32 cellular contexts compared by ENCODE assay signal in the genomic region with DNA sequence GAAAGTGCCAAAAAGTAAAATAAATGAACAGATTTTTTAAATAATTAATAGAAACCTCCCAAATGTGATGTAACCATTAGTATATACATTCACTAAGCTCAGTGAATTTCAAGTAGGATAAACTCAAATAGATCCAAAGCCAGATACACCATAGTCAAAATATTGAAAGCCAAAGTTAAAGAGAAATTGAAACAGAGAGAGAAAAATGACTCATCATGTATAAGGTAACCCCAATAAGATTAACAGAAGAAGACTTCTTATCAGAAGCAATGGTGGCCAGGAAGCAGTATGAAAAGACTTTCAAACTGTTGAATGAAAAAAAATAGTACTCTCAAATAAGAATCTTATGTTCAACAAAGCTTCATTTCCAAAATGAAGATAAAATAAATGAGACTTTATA.
DNase-seq lines count a peak whose midpoint lies in the region; ATAC-seq and TF ChIP-seq lines count a peak whose summit lies in the region.
"Had no signal": no experiment of that assay in that cellular context is flagged by ENCODE, and none has a peak within 500 bp of the region (broad histone marks: within the 10 kb centered on the region; RNA-seq: fewer than 3 reads in every experiment).

No MANE protein-coding gene starts in this region.

- H3K36me3 Mint-ChIP-seq in WTC11 (no peaks in the 10 kb centered on the region), type B pancreatic cell (no peaks in the 10 kb centered on the region)
- H3K36me3 Mint-ChIP-seq: activated naive CD8-positive, alpha-beta T cell treated with anti-CD3 and anti-CD28 coated beads for 36 hours; CD4-positive, alpha-beta memory T cell; natural killer cell had no signal

- H3K9me3 Mint-ChIP-seq in WTC11 (no peaks in the 10 kb centered on the region), type B pancreatic cell (no peaks in the 10 kb centered on the region)
- H3K9me3 Mint-ChIP-seq: activated naive CD8-positive, alpha-beta T cell treated with anti-CD3 and anti-CD28 coated beads for 36 hours; natural killer cell had no signal

- H3K27ac Mint-ChIP-seq in WTC11 (0 out of 2 replicates have a peak overlapping the region, but pooled peaks have one; percentile 28), type B pancreatic cell (no peak overlapping the region)
- H3K27ac Mint-ChIP-seq: activated naive CD8-positive, alpha-beta T cell treated with anti-CD3 and anti-CD28 coated beads for 36 hours; B cell; CD4-positive, alpha-beta memory T cell; natural killer cell; T-helper 2 cell treated with Interferon-gamma antibody and Interleukin-4, amounts not matched to agents 5 μg/mL and 100 μg/mL, for 36 hours had no signal

- TF ChIP-seq CTCF in WTC11 (IDR thresholded peaks at IDR 0.05) (no peak), type B pancreatic cell (conservative IDR thresholded peaks at IDR 0.05) (no peak)

- ATAC-seq in GM18858 (IDR thresholded peaks at IDR 0.05; ENCODE audit: unreplicated experiment) (peak; percentile 93), GM21786 (IDR thresholded peaks at IDR 0.05; ENCODE audit: unreplicated experiment) (peak; percentile 53), HG03432 (IDR thresholded peaks at IDR 0.05; ENCODE audit: unreplicated experiment) (peak; percentile 88), WTC11 (no peak), GM19351 (IDR thresholded peaks at IDR 0.05; ENCODE audit: unreplicated experiment) (no peak)
- ATAC-seq: gastroesophageal sphincter; mucosa of descending colon; natural killer cell; right lobe of liver; stimulated activated naive CD8-positive, alpha-beta T cell treated with anti-CD3 and anti-CD28 coated beads, Interleukin-15, Interleukin-2, amounts not matched to agents 100 U/mL and 50 U/mL, for 24 hours had no signal

- H3K4me3 Mint-ChIP-seq in WTC11 (no peak overlapping the region), type B pancreatic cell (no peak overlapping the region)
- H3K4me3 Mint-ChIP-seq: activated naive CD8-positive, alpha-beta T cell treated with anti-CD3 and anti-CD28 coated beads for 36 hours; B cell; CD4-positive, alpha-beta memory T cell; natural killer cell; T-helper 2 cell treated with Interferon-gamma antibody and Interleukin-4, amounts not matched to agents 5 μg/mL and 100 μg/mL, for 36 hours had no signal

- CTCF ChIA-PET in WTC11 (lab: Charles Lee), result no interaction called here

- H3K4me1 Mint-ChIP-seq in WTC11 (peaks cover 4% of the 10 kb centered on the region; the same call in 1 of the 2 replicates), type B pancreatic cell (ENCODE audit: unreplicated experiment) (no peaks in the 10 kb centered on the region)
- H3K4me1 Mint-ChIP-seq: B cell; CD4-positive, alpha-beta memory T cell; natural killer cell had no signal

- POLR2A ChIA-PET in WTC11 (lab: Charles Lee), result no interaction called here

- no peak for DNase-seq in WTC11 (ENCODE audit: low spot score)
- no peak for DNase-seq in NCI-H2227 treated with DMSO at 0.1 percent for 48 hours (lab: John Stamatoyannopoulos, UW)
- DNase-seq in type B pancreatic cell (ENCODE audit: extremely low spot score, unreplicated experiment), result no peak
- DNase-seq: ACHN; activated CD4-positive, alpha-beta T cell treated with anti-CD3 and anti-CD28 coated beads for 48 hours; activated CD8-positive, alpha-beta memory T cell treated with anti-CD3 and anti-CD28 coated beads for 24 hours; activated effector memory CD4-positive, alpha-beta T cell treated with anti-CD3 and anti-CD28 coated beads, Interleukin-2, amount 50 U/mL, for 16 hours; activated naive CD8-positive, alpha-beta T cell treated with anti-CD3 and anti-CD28 coated beads for 36 hours; activated T-cell treated with anti-CD3 and anti-CD28 coated beads for 4 hours; CD4-positive, alpha-beta memory T cell; H7; KG1; mucosa of descending colon; natural killer cell; NCI-H1417 treated with DMSO at 0.1 percent for 48 hours; NCI-H2029 treated with DMSO at 0.1 percent for 48 hours; NCI-H226; occipital lobe; right lobe of liver; SHP77 treated with DMSO at 0.1 percent for 48 hours; spleen; stimulated activated CD4-positive, alpha-beta T cell treated with anti-CD3 and anti-CD28 coated beads, Interleukin-2, amount 100 ng/mL, for 24 hours; stimulated activated naive CD8-positive, alpha-beta T cell treated with anti-CD3 and anti-CD28 coated beads, Interleukin-15, Interleukin-2, amounts not matched to agents 100 U/mL and 50 U/mL, for 24 hours; testis; WERI-Rb-1 had no signal

- H3K27me3 Mint-ChIP-seq in WTC11 (ENCODE audit: low read depth), result no peaks in the 10 kb centered on the region
- H3K27me3 Mint-ChIP-seq in type B pancreatic cell, result no peaks in the 10 kb centered on the region
- H3K27me3 Mint-ChIP-seq: activated naive CD8-positive, alpha-beta T cell treated with anti-CD3 and anti-CD28 coated beads for 36 hours; B cell; CD4-positive, alpha-beta memory T cell had no signal

TF ChIP-seq in WTC11, 78 proteins besides CTCF, POLR2A, EP300 and RAD21:
- TF ChIP-seq JAZF1 (CRISPR knock-in tag; IDR thresholded peaks at IDR 0.05) (no peak), RELA (CRISPR knock-in tag; IDR thresholded peaks at IDR 0.05; ENCODE audit: borderline replicate concordance) (no peak), ZNF263 (CRISPR knock-in tag; IDR thresholded peaks at IDR 0.05; ENCODE audit: low read depth) (no peak), NFYB (CRISPR knock-in tag; conservative IDR thresholded peaks at IDR 0.05; ENCODE audit: low read depth) (no peak), ZNF121 (CRISPR knock-in tag; IDR thresholded peaks at IDR 0.05) (no peak), TP53 (CRISPR knock-in tag; IDR thresholded peaks at IDR 0.05) (no peak), SP1 (CRISPR knock-in tag; conservative IDR thresholded peaks at IDR 0.05) (no peak)
- TF ChIP-seq, protein P1, sequence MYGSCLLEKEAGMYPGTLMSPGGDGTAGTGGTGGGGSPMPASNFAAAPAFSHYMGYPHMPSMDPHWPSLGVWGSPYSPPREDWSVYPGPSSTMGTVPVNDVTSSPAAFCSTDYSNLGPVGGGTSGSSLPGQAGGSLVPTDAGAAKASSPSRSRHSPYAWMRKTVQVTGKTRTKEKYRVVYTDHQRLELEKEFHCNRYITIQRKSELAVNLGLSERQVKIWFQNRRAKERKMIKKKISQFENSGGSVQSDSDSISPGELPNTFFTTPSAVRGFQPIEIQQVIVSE (CRISPR knock-in tag; IDR thresholded peaks at IDR 0.05; ENCODE audit: borderline replicate concordance), result no peak

Comparison
In these comparisons a context has a peak if more than half of its experiments do, and no peak if none do; other contexts are left out.
1. ATAC-seq: peak in GM18858 (single experiment), GM21786 (single experiment) and HG03432 (single experiment); none in WTC11 (single experiment) and GM19351 (single experiment).